2 cellular contexts compared by ENCODE assay signal in the genomic region with DNA sequence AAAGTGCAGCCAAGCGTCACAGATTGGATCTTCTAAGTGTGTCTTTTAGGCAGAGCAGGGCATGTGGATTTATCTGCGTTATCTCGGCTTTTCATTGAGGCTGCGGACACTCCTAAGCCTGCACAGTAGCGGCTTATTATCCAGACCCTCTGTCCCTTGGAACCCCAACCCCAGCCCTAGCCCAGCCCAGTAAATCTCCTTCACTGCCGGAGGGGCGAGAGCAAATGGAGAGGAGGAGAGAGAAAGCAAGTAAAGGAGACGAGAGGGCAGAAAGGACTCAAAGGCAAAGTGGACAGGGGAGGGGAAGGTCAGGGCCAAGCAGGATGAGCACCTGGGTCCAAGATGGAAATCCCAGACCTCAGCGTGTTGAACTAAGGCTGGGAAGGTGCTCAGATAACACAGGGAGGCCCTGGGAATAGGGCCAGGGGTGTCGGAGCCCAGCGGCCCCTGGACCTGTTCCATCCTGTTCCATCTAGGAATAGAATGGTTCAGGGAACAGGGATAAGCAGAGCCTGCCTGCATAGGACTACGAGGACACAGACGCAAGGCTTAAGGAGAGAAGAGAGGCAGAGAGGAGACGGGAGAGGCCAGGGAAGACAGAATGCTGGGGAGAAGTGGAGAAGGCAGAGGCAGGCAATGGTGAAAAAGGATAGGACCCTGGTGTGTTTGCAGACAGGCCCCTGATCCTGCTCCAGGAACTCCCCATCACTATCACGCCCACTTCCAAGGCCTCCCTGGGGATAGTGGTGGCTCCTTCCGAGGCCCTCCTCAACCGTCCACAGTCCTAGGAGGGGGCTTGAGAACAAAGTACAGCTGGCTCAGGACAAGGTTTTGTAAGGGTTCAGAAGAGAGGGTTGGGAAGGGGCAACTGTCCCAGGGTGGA.
TF ChIP-seq lines count a peak whose summit lies in the region.

No MANE protein-coding gene starts in this region.

TF ChIP-seq in IMR-90, 13 proteins besides CTCF, POLR2A, EP300 and RAD21:
- TF ChIP-seq MXI1 (IDR thresholded peaks at IDR 0.05; ENCODE audit: borderline replicate concordance, low read depth, low read length) = no peak
- TF ChIP-seq BHLHE40 (IDR thresholded peaks at IDR 0.05; ENCODE audit: low read depth, low read length) = no peak
- TF ChIP-seq SMC3 (IDR thresholded peaks at IDR 0.05; ENCODE audit: low read depth, low read length) = no peak
- no peak for TF ChIP-seq CHD1 (IDR thresholded peaks at IDR 0.05; ENCODE audit: low read depth, low read length)
- TF ChIP-seq RCOR1 (IDR thresholded peaks at IDR 0.05; ENCODE audit: insufficient replicate concordance, low read length) = no peak
- no peak for TF ChIP-seq RFX5 (IDR thresholded peaks at IDR 0.05; ENCODE audit: low read depth, low read length)
- TF ChIP-seq, protein P1, sequence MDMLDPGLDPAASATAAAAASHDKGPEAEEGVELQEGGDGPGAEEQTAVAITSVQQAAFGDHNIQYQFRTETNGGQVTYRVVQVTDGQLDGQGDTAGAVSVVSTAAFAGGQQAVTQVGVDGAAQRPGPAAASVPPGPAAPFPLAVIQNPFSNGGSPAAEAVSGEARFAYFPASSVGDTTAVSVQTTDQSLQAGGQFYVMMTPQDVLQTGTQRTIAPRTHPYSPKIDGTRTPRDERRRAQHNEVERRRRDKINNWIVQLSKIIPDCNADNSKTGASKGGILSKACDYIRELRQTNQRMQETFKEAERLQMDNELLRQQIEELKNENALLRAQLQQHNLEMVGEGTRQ (IDR thresholded peaks at IDR 0.05; ENCODE audit: low read depth, low read length) = no peak
- TF ChIP-seq CEBPB (IDR thresholded peaks at IDR 0.05; ENCODE audit: low read depth, low read length) = no peak
- no peak for TF ChIP-seq FOS (IDR thresholded peaks at IDR 0.05; ENCODE audit: low read depth, low read length)
- TF ChIP-seq NFE2L2 (IDR thresholded peaks at IDR 0.05; ENCODE audit: low read depth, low read length) = no peak
- no peak for TF ChIP-seq MAZ (IDR thresholded peaks at IDR 0.05; ENCODE audit: borderline replicate concordance, low read depth, low read length)
- TF ChIP-seq MAFK (IDR thresholded peaks at IDR 0.05; ENCODE audit: low read depth, low read length) = no peak

TF ChIP-seq in H1, 55 proteins besides CTCF, POLR2A, EP300 and RAD21:
- no peak for TF ChIP-seq RNF2 (IDR thresholded peaks at IDR 0.05; ENCODE audit: borderline replicate concordance, low read depth, low read length, missing control alignments, poor library complexity, severe bottlenecking)
- TF ChIP-seq TAF1 (IDR thresholded peaks at IDR 0.05; ENCODE audit: low read depth, low read length) = no peak
- TF ChIP-seq SP4 (IDR thresholded peaks at IDR 0.05; ENCODE audit: low read length) = no peak; the same call in 1 of the 2 replicates
- no peak for TF ChIP-seq TEAD4 (IDR thresholded peaks at IDR 0.05; ENCODE audit: low read depth, low read length)
- TF ChIP-seq, protein P2, sequence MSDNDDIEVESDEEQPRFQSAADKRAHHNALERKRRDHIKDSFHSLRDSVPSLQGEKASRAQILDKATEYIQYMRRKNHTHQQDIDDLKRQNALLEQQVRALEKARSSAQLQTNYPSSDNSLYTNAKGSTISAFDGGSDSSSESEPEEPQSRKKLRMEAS (IDR thresholded peaks at IDR 0.05) = no peak
- no peak for TF ChIP-seq TCF12 (IDR thresholded peaks at IDR 0.05; ENCODE audit: low read depth, low read length)
- no peak for TF ChIP-seq ZNF274 (IDR thresholded peaks at IDR 0.05; ENCODE audit: borderline replicate concordance, extremely low read depth, low read length)
- TF ChIP-seq KDM5A (IDR thresholded peaks at IDR 0.05; ENCODE audit: low read length) = no peak
- TF ChIP-seq ASH2L (IDR thresholded peaks at IDR 0.05; ENCODE audit: low read length) = no peak
- TF ChIP-seq, protein P3, sequence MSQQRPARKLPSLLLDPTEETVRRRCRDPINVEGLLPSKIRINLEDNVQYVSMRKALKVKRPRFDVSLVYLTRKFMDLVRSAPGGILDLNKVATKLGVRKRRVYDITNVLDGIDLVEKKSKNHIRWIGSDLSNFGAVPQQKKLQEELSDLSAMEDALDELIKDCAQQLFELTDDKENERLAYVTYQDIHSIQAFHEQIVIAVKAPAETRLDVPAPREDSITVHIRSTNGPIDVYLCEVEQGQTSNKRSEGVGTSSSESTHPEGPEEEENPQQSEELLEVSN (IDR thresholded peaks at IDR 0.05) = no peak
- no peak for TF ChIP-seq SIN3A (conservative IDR thresholded peaks at IDR 0.05 in 1 of 2, IDR thresholded peaks at IDR 0.05 in 1 of 2; ENCODE audit: low read depth in 1 of 2, low read length in 2 of 2)
- TF ChIP-seq, protein P1 (IDR thresholded peaks at IDR 0.05; ENCODE audit: low read length) = no peak
- no peak for TF ChIP-seq CREB1 (IDR thresholded peaks at IDR 0.05)
- no peak for TF ChIP-seq MAFK (IDR thresholded peaks at IDR 0.05; ENCODE audit: low read depth, low read length)
- TF ChIP-seq KDM4A (IDR thresholded peaks at IDR 0.05; ENCODE audit: low read depth, low read length, severe bottlenecking) = no peak
